In genomic region chr22:24128024-24128423, GRCh38 we compare ENCODE assay signal across 1 cellular context.
TF ChIP-seq lines count a peak whose summit lies in the region.

No MANE protein-coding gene starts in this region.

TF ChIP-seq in IMR-90, 13 proteins besides CTCF, POLR2A, EP300 and RAD21 (continued from another document):
- TF ChIP-seq FOS (IDR thresholded peaks at IDR 0.05; ENCODE audit: low read depth, low read length) = no peak
- TF ChIP-seq NFE2L2 (IDR thresholded peaks at IDR 0.05; ENCODE audit: low read depth, low read length) = no peak
- TF ChIP-seq MXI1 (IDR thresholded peaks at IDR 0.05; ENCODE audit: borderline replicate concordance, low read depth, low read length) = no peak
- TF ChIP-seq MAFK (IDR thresholded peaks at IDR 0.05; ENCODE audit: low read depth, low read length) = no peak
- TF ChIP-seq RCOR1 (IDR thresholded peaks at IDR 0.05; ENCODE audit: insufficient replicate concordance, low read length) = no peak
